14 cellular contexts compared by ENCODE assay signal in genomic region chr3:71461749-71462483, GRCh38.
DNase-seq lines count a peak whose midpoint lies in the region; ATAC-seq and TF ChIP-seq lines count a peak whose summit lies in the region.
"Had no signal": no experiment of that assay in that cellular context is flagged by ENCODE, and none has a peak within 500 bp of the region (broad histone marks: within the 10 kb centered on the region; RNA-seq: fewer than 3 reads in every experiment).

No MANE protein-coding gene starts in this region.

- no peaks in the 10 kb centered on the region for H3K9me3 ChIP-seq in PC-9 (ENCODE audit: insufficient read depth, low read depth)
- H3K9me3 ChIP-seq: suprapubic skin had no signal

- no peak for DNase-seq in activated CD4-positive, alpha-beta T cell treated with anti-CD3 and anti-CD28 coated beads for 36 hours
- DNase-seq in activated CD4-positive, alpha-beta T cell treated with anti-CD3 and anti-CD28 coated beads, Interleukin-2, amount 50 U/mL, for 4 hours: no peak
- DNase-seq in PC-9: peak; percentile 31 to 74
- peak; percentile 35 for DNase-seq in retinal pigment epithelial cell (ENCODE audit: low read depth)
- no peak for DNase-seq in NCI-H526 (lab: John Stamatoyannopoulos, UW)
- DNase-seq in HuH-7.5 (ENCODE audit: low spot score): no peak
- DNase-seq: DMS53, NCI-H2029, retina had no signal

- H3K36me3 Mint-ChIP-seq in activated CD4-positive, alpha-beta T cell treated with anti-CD3 and anti-CD28 coated beads for 36 hours (ENCODE audit: low read depth): peaks cover 26% of the 10 kb centered on the region

- H4K20me1 ChIP-seq in PC-9 (ENCODE audit: insufficient read depth): no peaks in the 10 kb centered on the region

- H3K27me3 Mint-ChIP-seq in activated CD4-positive, alpha-beta T cell treated with anti-CD3 and anti-CD28 coated beads for 36 hours: no peaks in the 10 kb centered on the region

- H3K4me3 ChIP-seq in PC-9: no peak overlapping the region; the same call in 1 of the 2 replicates
- H3K4me3 ChIP-seq in retinal pigment epithelial cell (ENCODE audit: low read length): no peak overlapping the region
- H3K4me3 ChIP-seq: suprapubic skin had no signal

- H3K4me2 ChIP-seq in PC-9: peak overlapping the region; percentile 50

- H3K4me1 Mint-ChIP-seq in activated CD4-positive, alpha-beta T cell treated with anti-CD3 and anti-CD28 coated beads for 36 hours: peaks cover 82% of the 10 kb centered on the region

- no TSS peak for BruUV-seq in PC-9 (replicated peaks; lab: Mats Ljungman, UMichigan)

- H3K9me2 ChIP-seq in PC-9 (ENCODE audit: insufficient read depth): no peaks in the 10 kb centered on the region

- no peaks in the 10 kb centered on the region for H3K27me3 ChIP-seq in PC-9 (ENCODE audit: insufficient read depth, low read depth)
- H3K27me3 ChIP-seq: suprapubic skin had no signal

- CTCF ChIA-PET in activated CD4-positive, alpha-beta T cell treated with anti-CD3 and anti-CD28 coated beads for 36 hours (lab: Charles Lee): interaction anchor here (0.8 to 1.9 kb wide), 3 partner anchors 15 to 118 kb away, joined by 3 to 5 read pairs (median 3); no protein-coding TSS in a partner anchor
- CTCF ChIA-PET in PC-9 (lab: Charles Lee): no interaction called here

- TF ChIP-seq CTCF in PC-9 (conservative IDR thresholded peaks at IDR 0.05) (no peak), retinal pigment epithelial cell (conservative IDR thresholded peaks at IDR 0.05; ENCODE audit: low read depth, low read length) (no peak)

- intact Hi-C loops in activated CD4-positive, alpha-beta T cell treated with anti-CD3 and anti-CD28 coated beads for 36 hours (cut with DNase I, micrococcal nuclease): loop anchor here (1.0 to 2.0 kb wide), 4 partner anchors 16 to 31 kb away; no protein-coding TSS in a partner anchor
- intact Hi-C loops in PC-9 (cut with micrococcal nuclease; ENCODE audit: unreplicated experiment): loop anchor here (2.0 to 5.0 kb wide), 2 partner anchors 40 to 119 kb away; no protein-coding TSS in a partner anchor

- POLR2A ChIA-PET in activated CD4-positive, alpha-beta T cell treated with anti-CD3 and anti-CD28 coated beads for 36 hours (lab: Charles Lee): interaction anchor here (0.5 to 1.1 kb wide), 3 partner anchors 15 to 405 kb away, joined by 3 to 5 read pairs (median 3); no protein-coding TSS in a partner anchor
- POLR2A ChIA-PET in PC-9 (lab: Charles Lee; ENCODE audit: unreplicated experiment): interaction anchor here (0.7 kb wide), 2 partner anchors 34 to 36 kb away, joined by 3 read pairs; no protein-coding TSS in a partner anchor

- no peak overlapping the region for H2AFZ ChIP-seq in PC-9

- H3K4me3 Mint-ChIP-seq in activated CD4-positive, alpha-beta T cell treated with anti-CD3 and anti-CD28 coated beads for 36 hours: no peak overlapping the region
- H3K4me3 Mint-ChIP-seq: IgD-negative memory B cell; T-helper 1 cell treated with Interleukin-12 subunit alpha and Interleukin-12 subunit beta and Interleukin-4 antibody, amounts not matched to agents 30 μg/mL and 1 μg/mL, for 36 hours had no signal

- H3K27ac ChIP-seq in PC-9: peak overlapping the region; percentile 77
- H3K27ac ChIP-seq: suprapubic skin had no signal

- no peaks in the 10 kb centered on the region for H3K36me3 ChIP-seq in PC-9 (ENCODE audit: low read depth)
- H3K36me3 ChIP-seq: suprapubic skin had no signal

- ATAC-seq in activated CD4-positive, alpha-beta T cell treated with anti-CD3 and anti-CD28 coated beads for 36 hours: no peak
- peak; percentile 70 for ATAC-seq in esophagus mucosa
- no peak for ATAC-seq in HG03045 (IDR thresholded peaks at IDR 0.05; ENCODE audit: unreplicated experiment)

- H3K9me3 Mint-ChIP-seq in activated CD4-positive, alpha-beta T cell treated with anti-CD3 and anti-CD28 coated beads for 36 hours (ENCODE audit: low read depth): peaks cover 3% of the 10 kb centered on the region
- H3K9me3 Mint-ChIP-seq: IgD-negative memory B cell; T-helper 1 cell treated with Interleukin-12 subunit alpha and Interleukin-12 subunit beta and Interleukin-4 antibody, amounts not matched to agents 30 μg/mL and 1 μg/mL, for 36 hours had no signal

- H3F3A ChIP-seq in PC-9 (ENCODE audit: insufficient read depth, low read depth): peaks cover 17% of the 10 kb centered on the region; the same call in 1 of the 2 replicates

- peaks cover 31% of the 10 kb centered on the region for H3K4me1 ChIP-seq in PC-9 (replicated peaks; ENCODE audit: insufficient read depth)

- H3K27ac Mint-ChIP-seq in activated CD4-positive, alpha-beta T cell treated with anti-CD3 and anti-CD28 coated beads for 36 hours: peak overlapping the region; percentile 94
- H3K27ac Mint-ChIP-seq: T-helper 1 cell treated with Interleukin-12 subunit alpha and Interleukin-12 subunit beta and Interleukin-4 antibody, amounts not matched to agents 30 μg/mL and 1 μg/mL, for 36 hours had no signal

- no peaks in the 10 kb centered on the region for H3K79me2 ChIP-seq in PC-9 (ENCODE audit: low read depth)

Comparison
In these comparisons a context has a peak if more than half of its experiments do, and no peak if none do; other contexts are left out.
1. DNase-seq: peak in PC-9 (2 of 2) and retinal pigment epithelial cell (single experiment); none in activated CD4-positive, alpha-beta T cell treated with anti-CD3 and anti-CD28 coated beads for 36 hours (single experiment), activated CD4-positive, alpha-beta T cell treated with anti-CD3 and anti-CD28 coated beads, Interleukin-2, amount 50 U/mL, for 4 hours (0 of 2), NCI-H526 (0 of 2) and HuH-7.5 (single experiment).